Comparison of ENCODE assay signal across 17 cellular contexts in genomic region chr11:128852327-128853023, GRCh38. TPM values are rescaled to one million over a fixed set of nuclear protein-coding genes. Genes with fewer than 3 reads are reported as not detected.
DNase-seq lines count a peak whose midpoint lies in the region; ATAC-seq and TF ChIP-seq lines count a peak whose summit lies in the region.
"Had no signal": no experiment of that assay in that cellular context is flagged by ENCODE, and none has a peak within 500 bp of the region (broad histone marks: within the 10 kb centered on the region; RNA-seq: fewer than 3 reads in every experiment).

No MANE protein-coding gene starts in this region.

- ATAC-seq in Right ventricle myocardium superior (ENCODE audit: poor library complexity), result peak; percentile 88
- peak; percentile 5 to 38 for ATAC-seq in upper lobe of left lung (ENCODE audit: low FRiP score in 2 of 2)
- no peak for ATAC-seq in GM19397 (IDR thresholded peaks at IDR 0.05; ENCODE audit: unreplicated experiment)
- ATAC-seq in stimulated activated naive CD8-positive, alpha-beta T cell treated with anti-CD3 and anti-CD28 coated beads, Interleukin-15, amount 100 ng/mL, for 72 hours, result no peak
- ATAC-seq: HCT116, PC-3 had no signal

- no peaks in the 10 kb centered on the region for H3K4me1 Mint-ChIP-seq in stimulated activated naive CD8-positive, alpha-beta T cell treated with anti-CD3 and anti-CD28 coated beads, Interleukin-15, amount 100 ng/mL, for 72 hours

- 64 to 70% methylated on average over 11 to 13 of the region's 13 CpGs for whole genome bisulfite sequencing in upper lobe of left lung, 2 donors
- WGBS in suprapubic skin, result 85% methylated on average over 13 of the region's 13 CpGs

- H3K9me3 Mint-ChIP-seq in stimulated activated naive CD8-positive, alpha-beta T cell treated with anti-CD3 and anti-CD28 coated beads, Interleukin-15, amount 100 ng/mL, for 72 hours, result no peaks in the 10 kb centered on the region

- intact Hi-C loops in Right ventricle myocardium superior (cut with DNase I), result no loop called here

- TF ChIP-seq CTCF in upper lobe of left lung (IDR thresholded peaks at IDR 0.05) (no peak), suprapubic skin (IDR thresholded peaks at IDR 0.05) (no peak)

- no peak overlapping the region for H3K27ac Mint-ChIP-seq in stimulated activated naive CD8-positive, alpha-beta T cell treated with anti-CD3 and anti-CD28 coated beads, Interleukin-15, amount 100 ng/mL, for 72 hours

- H3K9me3 ChIP-seq in upper lobe of left lung, result no peaks in the 10 kb centered on the region
- no peaks in the 10 kb centered on the region for H3K9me3 ChIP-seq in suprapubic skin
- H3K9me3 ChIP-seq: BLaER1 treated with 17β-estradiol and CSF1 and Interleukin-3, amounts not matched to agents 10 nM and 100 nM had no signal

- DNase-seq in NCI-H748 (lab: John Stamatoyannopoulos, UW; ENCODE audit: unreplicated experiment) (peak; percentile 26), NCI-H748 treated with DMSO at 0.1 percent for 48 hours (lab: John Stamatoyannopoulos, UW) (no peak), Right ventricle myocardium superior (peak; percentile 50), left kidney (ENCODE audit: low read depth, low spot score) (peak; percentile 68), upper lobe of left lung (peak in 1 of 2 donors; percentile 43), suprapubic skin (ENCODE audit: low spot score in 2 of 2) (no peak)
- DNase-seq in stimulated activated naive CD8-positive, alpha-beta T cell treated with anti-CD3 and anti-CD28 coated beads, Interleukin-15, amount 100 ng/mL, for 72 hours, result no peak
- DNase-seq: 8988T; MV-4-11; NCI-H1436 treated with DMSO at 0.1 percent for 48 hours; NCI-H2081; NCI-H510A treated with DMSO at 0.1 percent for 48 hours; NK-92 treated with Interleukin-12 subunit alpha and Interleukin-12 subunit beta, amount 100 ng/mL, for 24 hours; PC-3 had no signal

- TF ChIP-seq EP300 in upper lobe of left lung (IDR thresholded peaks at IDR 0.05), result no peak
- TF ChIP-seq EP300 in suprapubic skin (IDR thresholded peaks at IDR 0.05), result no peak

- TF ChIP-seq POLR2A in upper lobe of left lung (IDR thresholded peaks at IDR 0.05) (no peak), suprapubic skin (IDR thresholded peaks at IDR 0.05) (no peak)

- no peak overlapping the region for H3K4me3 Mint-ChIP-seq in stimulated activated naive CD8-positive, alpha-beta T cell treated with anti-CD3 and anti-CD28 coated beads, Interleukin-15, amount 100 ng/mL, for 72 hours

- H3K27me3 Mint-ChIP-seq in stimulated activated naive CD8-positive, alpha-beta T cell treated with anti-CD3 and anti-CD28 coated beads, Interleukin-15, amount 100 ng/mL, for 72 hours, result no peaks in the 10 kb centered on the region

- H3K36me3 ChIP-seq in upper lobe of left lung (no peaks in the 10 kb centered on the region), suprapubic skin (no peaks in the 10 kb centered on the region)
- H3K36me3 ChIP-seq: BLaER1 treated with 17β-estradiol and CSF1 and Interleukin-3, amounts not matched to agents 10 nM and 100 nM had no signal

- no peak overlapping the region for H3K4me3 ChIP-seq in upper lobe of left lung
- no peak overlapping the region for H3K4me3 ChIP-seq in suprapubic skin
- H3K4me3 ChIP-seq: BLaER1 treated with 17β-estradiol and CSF1 and Interleukin-3, amounts not matched to agents 10 nM and 100 nM had no signal

- H3K27ac ChIP-seq in upper lobe of left lung, result peak overlapping the region in 1 of 4 donors; percentile 39
- H3K27ac ChIP-seq in suprapubic skin, result no peak overlapping the region
- H3K27ac ChIP-seq: BLaER1 treated with 17β-estradiol and CSF1 and Interleukin-3, amounts not matched to agents 10 nM and 100 nM had no signal

- H3K27me3 ChIP-seq in upper lobe of left lung (no peaks in the 10 kb centered on the region), suprapubic skin (no peaks in the 10 kb centered on the region)
- H3K27me3 ChIP-seq: BLaER1 treated with 17β-estradiol and CSF1 and Interleukin-3, amounts not matched to agents 10 nM and 100 nM had no signal

- H3K4me1 ChIP-seq in upper lobe of left lung (no peaks in the 10 kb centered on the region), suprapubic skin (no peaks in the 10 kb centered on the region)
- H3K4me1 ChIP-seq: BLaER1 treated with 17β-estradiol and CSF1 and Interleukin-3, amounts not matched to agents 10 nM and 100 nM had no signal

RNA-seq across cellular contexts. Expression of gene KCNJ1, which starts 14.6 kb away (rescaled TPM):
- not detected for total RNA-seq in Right ventricle myocardium superior
- under 1 TPM in 3 of 6 donors, not detected in 3; 0.15 to 0.59 (median 0.20) TPM for total RNA-seq in upper lobe of left lung
- 1 to 10 TPM in 1 of 4 donors, under 1 TPM in 1, not detected in 2; 0.18 to 3.0 TPM for total RNA-seq in suprapubic skin
- total RNA-seq: PC-3 had no signal

RNA-seq across cellular contexts. Expression of gene KCNJ5, which starts 38.7 kb away (rescaled TPM):
- total RNA-seq in Right ventricle myocardium superior (4.4 TPM), upper lobe of left lung (1 to 10 TPM; 1.5 to 7.5 (median 4.9) TPM), suprapubic skin (under 1 TPM in 2 of 4 donors, not detected in 2; 0.26 to 0.36 TPM)
- total RNA-seq: PC-3 had no signal

Comparison
In these comparisons a context has a peak if more than half of its experiments do, and no peak if none do; other contexts are left out.
1. DNase-seq: peak in NCI-H748 (single experiment), Right ventricle myocardium superior (single experiment) and left kidney (single experiment); none in NCI-H748 treated with DMSO at 0.1 percent for 48 hours (single experiment), stimulated activated naive CD8-positive, alpha-beta T cell treated with anti-CD3 and anti-CD28 coated beads, Interleukin-15, amount 100 ng/mL, for 72 hours (0 of 2) and suprapubic skin (0 of 2).
2. ATAC-seq: peak in Right ventricle myocardium superior (single experiment) and upper lobe of left lung (2 of 2); none in GM19397 (single experiment) and stimulated activated naive CD8-positive, alpha-beta T cell treated with anti-CD3 and anti-CD28 coated beads, Interleukin-15, amount 100 ng/mL, for 72 hours (single experiment).